Comparison of ENCODE assay signal across 18 cellular contexts in the genomic region with DNA sequence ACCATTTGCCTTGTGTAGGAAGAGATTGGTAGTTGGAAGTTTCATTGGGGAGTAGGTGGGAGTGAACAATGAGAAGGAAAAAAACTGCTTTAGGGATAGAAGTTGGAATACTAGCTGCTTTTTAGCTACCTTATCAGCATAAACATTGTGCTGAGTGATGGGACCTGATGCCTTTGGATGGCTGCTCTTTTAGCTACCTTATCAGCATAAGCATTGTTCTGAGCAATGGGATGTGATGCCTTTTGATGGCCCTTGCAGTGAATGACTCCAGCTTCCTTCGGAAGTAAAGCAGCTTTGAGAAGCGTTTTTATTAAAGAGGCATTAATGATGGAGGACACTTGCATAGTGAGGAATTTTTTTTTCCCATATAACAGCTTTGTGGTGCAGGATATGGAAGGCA.
"Had no signal": no experiment of that assay in that cellular context is flagged by ENCODE, and none has a peak within 500 bp of the region (broad histone marks: within the 10 kb centered on the region; RNA-seq: fewer than 3 reads in every experiment).

No MANE protein-coding gene starts in this region.

- DNase-seq: dermis blood vessel endothelial cell; dorsolateral prefrontal cortex; effector CD4-positive, alpha-beta T cell; effector memory CD4-positive, alpha-beta T cell; foreskin keratinocyte; heart left ventricle; hypothalamus; left cardiac atrium; left lung; left ventricle myocardium superior; lower lobe of right lung; mesenchymal stem cell; midbrain; naive thymus-derived CD4-positive, alpha-beta T cell had no signal

- H3K4me1 ChIP-seq: esophagus muscularis mucosa, foreskin keratinocyte, gastroesophageal sphincter, heart left ventricle, left lung, lower lobe of right lung had no signal

- H2AFZ ChIP-seq: hepatocyte had no signal

- H3K4me2 ChIP-seq: hepatocyte had no signal

- H3K27ac Mint-ChIP-seq: naive thymus-derived CD4-positive, alpha-beta T cell had no signal

- H3K4me1 Mint-ChIP-seq: naive thymus-derived CD4-positive, alpha-beta T cell had no signal

- H3K36me3 ChIP-seq: esophagus muscularis mucosa, gastroesophageal sphincter, heart left ventricle, left lung, lower lobe of right lung had no signal

- H3K4me3 ChIP-seq: coronary artery, dorsolateral prefrontal cortex, esophagus muscularis mucosa, gastroesophageal sphincter, heart left ventricle, hepatocyte, left lung, lower lobe of right lung had no signal

- H3K4me3 Mint-ChIP-seq: naive thymus-derived CD4-positive, alpha-beta T cell had no signal

- H3K27me3 ChIP-seq: dorsolateral prefrontal cortex, esophagus muscularis mucosa, foreskin keratinocyte, gastroesophageal sphincter, heart left ventricle, hepatocyte, left lung had no signal

- H3K79me2 ChIP-seq: hepatocyte had no signal

- ATAC-seq: foreskin keratinocyte; gastroesophageal sphincter; heart left ventricle; left cardiac atrium; left lung; left ventricle myocardium superior; lower lobe of right lung; naive thymus-derived CD4-positive, alpha-beta T cell had no signal

- H3K27ac ChIP-seq: coronary artery, dorsolateral prefrontal cortex, esophagus muscularis mucosa, foreskin keratinocyte, gastroesophageal sphincter, heart left ventricle, hepatocyte, left lung, lower lobe of right lung had no signal

- H3K9me3 ChIP-seq: esophagus muscularis mucosa, gastroesophageal sphincter, heart left ventricle, left lung, lower lobe of right lung had no signal
